ENCODE assay signal across 8 cellular contexts in the genomic region with DNA sequence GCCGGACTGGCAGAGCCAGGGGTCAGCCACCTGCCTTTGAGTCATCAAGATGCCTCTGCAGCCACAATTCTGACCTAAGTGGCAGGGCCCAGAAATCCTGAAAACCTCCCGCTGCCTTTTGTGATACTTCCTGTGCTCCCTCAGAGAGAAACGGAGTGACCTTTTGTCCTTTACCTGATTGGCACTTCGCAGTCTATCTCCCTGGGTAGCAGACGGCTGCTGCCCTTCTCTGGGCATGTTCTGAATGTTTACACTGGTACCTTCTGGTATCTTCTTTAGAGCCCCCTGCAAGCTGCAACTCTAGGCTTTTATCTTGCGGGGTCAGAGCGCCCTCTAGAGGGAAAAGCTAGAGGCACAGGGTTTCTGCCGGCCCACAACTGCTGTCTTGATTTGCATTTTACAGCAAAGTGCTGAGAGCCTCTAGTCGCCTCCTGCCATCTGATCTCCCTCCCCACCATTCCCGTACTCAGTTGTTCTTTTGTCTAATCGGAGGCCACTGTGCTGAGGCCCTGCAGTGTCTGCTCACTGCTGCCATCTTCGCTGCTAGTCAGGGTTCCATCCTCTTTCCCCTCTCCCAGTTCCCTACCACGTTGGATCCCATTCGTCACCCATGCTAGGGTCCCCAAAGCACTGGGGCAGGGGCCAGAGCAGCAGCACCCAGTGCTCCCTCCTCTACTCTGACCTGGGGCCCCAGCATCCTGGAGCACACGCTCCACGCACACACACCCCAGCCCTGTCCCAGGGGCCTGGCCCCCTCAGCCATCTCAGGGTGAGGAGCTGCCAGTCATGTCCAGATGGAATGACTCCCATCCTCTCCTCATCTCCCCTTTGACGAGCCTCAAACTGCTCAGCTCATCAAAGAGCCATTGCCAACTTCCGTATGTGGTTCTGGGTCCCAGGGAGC. TPM values are rescaled to one million over a fixed set of nuclear protein-coding genes. Genes with fewer than 3 reads are reported as not detected.
DNase-seq lines count a peak whose midpoint lies in the region; ATAC-seq, FAIRE-seq and TF ChIP-seq lines count a peak whose summit lies in the region.

No MANE protein-coding gene starts in this region.

- ATAC-seq in left lobe of liver, result peak; percentile 40
- ATAC-seq in GM21367 (IDR thresholded peaks at IDR 0.05; ENCODE audit: unreplicated experiment), result no peak

- FAIRE-seq in A204.1 (lab: Jason Lieb, UNC) (peak; percentile 32), GM18507 (lab: Jason Lieb, UNC) (peak; percentile 67)

- peak; percentile 55 for DNase-seq in GM18507 (ENCODE audit: extremely low spot score, insufficient read length, low read depth)
- peak; percentile 3 for DNase-seq in NCI-H446 treated with DMSO at 0.1 percent for 48 hours (lab: John Stamatoyannopoulos, UW)
- peak; percentile 26 to 47 for DNase-seq in activated CD4-positive, alpha-beta T cell treated with anti-CD3 and anti-CD28 coated beads for 4 hours
- DNase-seq in choroid plexus epithelial cell (ENCODE audit: low read depth), result peak; percentile 83
- no peak for DNase-seq in left lobe of liver (ENCODE audit: low spot score)
- peak; percentile 31 to 41 for DNase-seq in stimulated activated CD4-positive, alpha-beta T cell treated with anti-CD3 and anti-CD28 coated beads, Interleukin-4, amount 100 ng/mL, for 4 hours

- no peak overlapping the region for H3K4me3 ChIP-seq in choroid plexus epithelial cell (ENCODE audit: low read depth, low read length)

- TF ChIP-seq CTCF in choroid plexus epithelial cell (conservative IDR thresholded peaks at IDR 0.05; ENCODE audit: low read depth, low read length), result peak; percentile 93

RNA-seq across cellular contexts. Expression of a gene that starts 26.7 kb away (rescaled TPM):
- total RNA-seq in left lobe of liver, result 3.2 TPM

RNA-seq across cellular contexts. Expression of a gene that starts 47.6 kb away (rescaled TPM):
- total RNA-seq in left lobe of liver, result 42.6 TPM
